In the genomic region with DNA sequence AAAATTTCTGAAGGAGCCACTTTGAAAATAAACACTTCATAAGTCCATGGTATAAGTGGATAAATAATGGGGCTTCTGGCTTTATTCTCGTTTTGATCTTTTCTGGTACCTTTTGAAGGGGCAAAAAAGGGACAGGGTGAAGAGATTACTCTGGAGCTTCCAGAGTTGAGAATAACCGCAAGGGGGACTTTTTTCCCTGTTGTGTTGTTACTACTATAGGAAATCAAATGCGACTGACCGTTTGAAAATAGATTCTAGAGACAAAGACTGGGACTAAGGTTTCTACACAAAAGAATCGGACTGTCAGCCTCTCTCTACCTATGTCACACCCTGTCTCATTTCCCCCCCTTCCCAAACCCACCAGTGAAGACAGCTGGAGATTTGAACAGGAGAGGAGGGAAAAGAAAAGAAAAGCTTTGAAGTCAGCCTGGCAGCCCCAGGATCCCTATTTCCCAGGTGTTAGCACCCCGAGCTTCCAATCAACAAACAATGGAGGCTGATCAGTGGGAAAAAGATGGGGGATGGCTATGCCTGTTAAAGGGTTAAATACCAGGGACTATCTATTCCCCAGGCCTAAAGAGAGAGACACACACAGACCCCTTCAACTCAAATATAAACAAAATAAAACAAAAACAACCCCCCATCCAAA, we compare ENCODE assay signal across 15 cellular contexts. TPM values are rescaled to one million over a fixed set of nuclear protein-coding genes. Genes with fewer than 3 reads are reported as not detected.
DNase-seq lines count a peak whose midpoint lies in the region; ATAC-seq and TF ChIP-seq lines count a peak whose summit lies in the region.
"Had no signal": no experiment of that assay in that cellular context is flagged by ENCODE, and none has a peak within 500 bp of the region (broad histone marks: within the 10 kb centered on the region; RNA-seq: fewer than 3 reads in every experiment).

No MANE protein-coding gene starts in this region.

- TF ChIP-seq POLR2A in gastroesophageal sphincter (IDR thresholded peaks at IDR 0.05) (no peak), gastrocnemius medialis (IDR thresholded peaks at IDR 0.05) (no peak)

- DNase-seq in Calu3 (no peak), gastrocnemius medialis (no peak), HuH-7 (ENCODE audit: low spot score) (no peak), GM19240 (ENCODE audit: insufficient read length, low spot score) (no peak), NCI-H510A (lab: John Stamatoyannopoulos, UW) (no peak), RWPE1 (ENCODE audit: low spot score) (no peak)
- DNase-seq: activated CD8-positive, alpha-beta T cell treated with anti-CD3 and anti-CD28 coated beads for 36 hours; anterior cingulate cortex; naive B cell; NCI-H345 had no signal

- POLR2A ChIA-PET in RWPE1 (lab: Yijun Ruan, JAX; ENCODE audit: low non-redundant PET), result no interaction called here

- TF ChIP-seq CTCF in Calu3 (IDR thresholded peaks at IDR 0.05; ENCODE audit: unreplicated experiment), result no peak
- peak in 3 of 4 experiments; percentile 32 to 41 (median 33) for TF ChIP-seq CTCF in gastroesophageal sphincter (IDR thresholded peaks at IDR 0.05)
- TF ChIP-seq CTCF in gastrocnemius medialis (IDR thresholded peaks at IDR 0.05 in 4 of 5, conservative IDR thresholded peaks at IDR 0.05 in 1 of 5), result no peak
- TF ChIP-seq CTCF in RWPE1 (conservative IDR thresholded peaks at IDR 0.05; ENCODE audit: low read depth), result no peak

- intact Hi-C loops in Calu3 (cut with micrococcal nuclease; ENCODE audit: unreplicated experiment), result no loop called here
- intact Hi-C loops in gastrocnemius medialis (cut with DNase I; ENCODE audit: low total_unique reads), result no loop called here

- peaks cover 32% of the 10 kb centered on the region for H3K4me1 Mint-ChIP-seq in Calu3 (ENCODE audit: low read depth, unreplicated experiment)

- CTCF ChIA-PET in Calu3 (lab: Charles Lee), result interaction anchor here (0.5 kb wide), 1 partner anchor 218 kb away, joined by 3 read pairs; no protein-coding TSS in a partner anchor
- CTCF ChIA-PET in RWPE1 (lab: Yijun Ruan, JAX), result no interaction called here

- no peaks in the 10 kb centered on the region for H3K27me3 ChIP-seq in gastroesophageal sphincter
- peaks cover 25 to 35% (median 31%) of the 10 kb centered on the region in 3 donors for H3K27me3 ChIP-seq in gastrocnemius medialis

- peak overlapping the region; percentile 66 for H3K27ac Mint-ChIP-seq in Calu3 (ENCODE audit: unreplicated experiment)
- H3K27ac Mint-ChIP-seq: activated CD8-positive, alpha-beta T cell treated with anti-CD3 and anti-CD28 coated beads for 36 hours; activated T-helper 2 cell treated with anti-CD3 and anti-CD28 coated beads, Interferon-gamma antibody, Interleukin-2, Interleukin-4, amounts not matched to agents 10 μg/mL and 5 μg/mL and 100 μg/mL, durations not matched to agents 14 hours and 24 hours and 36 hours; naive B cell had no signal

- H3K27me3 Mint-ChIP-seq in Calu3 (ENCODE audit: unreplicated experiment), result no peaks in the 10 kb centered on the region

- no peak for TF ChIP-seq EP300 in gastroesophageal sphincter (IDR thresholded peaks at IDR 0.05)

- ATAC-seq in gastroesophageal sphincter (no peak), gastrocnemius medialis (no peak)
- ATAC-seq: activated CD8-positive, alpha-beta T cell treated with anti-CD3 and anti-CD28 coated beads for 36 hours had no signal

- H3K9me3 ChIP-seq in gastroesophageal sphincter, result no peaks in the 10 kb centered on the region
- H3K9me3 ChIP-seq in gastrocnemius medialis, result no peaks in the 10 kb centered on the region

- BruUV-seq in Calu3 (replicated peaks; lab: Mats Ljungman, UMichigan), result no TSS peak

- no peaks in the 10 kb centered on the region for H3K9me3 Mint-ChIP-seq in Calu3 (ENCODE audit: low read depth, unreplicated experiment)
- H3K9me3 Mint-ChIP-seq: activated CD8-positive, alpha-beta T cell treated with anti-CD3 and anti-CD28 coated beads for 36 hours; activated T-helper 2 cell treated with anti-CD3 and anti-CD28 coated beads, Interferon-gamma antibody, Interleukin-2, Interleukin-4, amounts not matched to agents 10 μg/mL and 5 μg/mL and 100 μg/mL, durations not matched to agents 14 hours and 24 hours and 36 hours; naive B cell had no signal

- 21 to 56% (median 51%) methylated on average over 6 of the region's 6 CpGs for WGBS in adipose tissue, 3 donors
- 11 to 25% methylated on average over 4 to 6 of the region's 6 CpGs for WGBS in gastroesophageal sphincter (ENCODE audit: low coverage in 1 of 2), 2 donors

- in situ Hi-C loops in gastrocnemius medialis (cut with MboI; ENCODE audit: low sequenced_read_pairs in 4 of 4), result no loop called here

- H3K27ac ChIP-seq in adipose tissue (ENCODE audit: low read depth, low read length) (peak overlapping the region; percentile 47), gastroesophageal sphincter (peak overlapping the region; percentile 97 to 98 (median 97)), gastrocnemius medialis (peak overlapping the region in 3 of 4 donors; percentile 57 to 78 (median 70)), RWPE1 (no peak overlapping the region)

- no peak overlapping the region for H3K4me3 Mint-ChIP-seq in Calu3 (ENCODE audit: low read depth, unreplicated experiment)
- H3K4me3 Mint-ChIP-seq: activated CD8-positive, alpha-beta T cell treated with anti-CD3 and anti-CD28 coated beads for 36 hours; naive B cell had no signal

- peaks cover 20 to 100% (median 45%) of the 10 kb centered on the region in 3 donors for H3K4me1 ChIP-seq in gastroesophageal sphincter
- peaks cover 0 to 12% of the 10 kb centered on the region in 2 donors for H3K4me1 ChIP-seq in gastrocnemius medialis

- H3K36me3 ChIP-seq in gastroesophageal sphincter (no peaks in the 10 kb centered on the region), gastrocnemius medialis (no peaks in the 10 kb centered on the region)

- H3K4me3 ChIP-seq in gastroesophageal sphincter (peak overlapping the region; percentile 27 to 81), gastrocnemius medialis (peak overlapping the region in 2 of 4 donors; percentile 26 to 35)

- peaks cover 66% of the 10 kb centered on the region for H3K36me3 Mint-ChIP-seq in Calu3 (ENCODE audit: insufficient read depth, unreplicated experiment)
- H3K36me3 Mint-ChIP-seq: naive B cell had no signal

RNA-seq across cellular contexts. Expression of a gene that starts 8.3 kb away (rescaled TPM):
- 28.0 and 31.1 TPM in 2 replicates for total RNA-seq in Calu3 (2022)
- 1 to 10 TPM; 1.1 to 5.4 (median 3.6) TPM for polyA plus RNA-seq in adipose tissue
- 10 to 100 TPM in 1 of 4 donors, 1 to 10 TPM in 3; 3.0 to 12.9 (median 6.9) TPM for total RNA-seq in gastroesophageal sphincter
- 1 to 10 TPM in 1 of 4 donors, under 1 TPM in 3; 0.18 to 1.8 (median 0.51) TPM for total RNA-seq in gastrocnemius medialis
- total RNA-seq: frontal cortex, HepG2 had no signal
- polyA plus RNA-seq: HepG2 had no signal

RNA-seq across cellular contexts. Expression of a gene that starts 20.2 kb away (rescaled TPM):
- total RNA-seq in Calu3 (2022), result 151 and 154 TPM in 2 replicates
- 10 to 100 TPM in 1 of 3 donors, 1 to 10 TPM in 2; 2.6 to 10.2 (median 9.6) TPM for polyA plus RNA-seq in adipose tissue
- 10 to 100 TPM; 11.4 to 48.7 (median 24.2) TPM for total RNA-seq in gastroesophageal sphincter
- total RNA-seq in gastrocnemius medialis, result 1 to 10 TPM; 1.3 to 5.5 (median 2.2) TPM
- total RNA-seq: frontal cortex, HepG2 had no signal
- polyA plus RNA-seq: HepG2 had no signal

RNA-seq across cellular contexts. Expression of a gene that starts 23.8 kb away (rescaled TPM):
- total RNA-seq in Calu3 (2022), result 47.2 and 48.5 TPM in 2 replicates
- 1 to 10 TPM in 2 of 3 donors, under 1 TPM in 1; 0.59 to 3.9 (median 2.2) TPM for polyA plus RNA-seq in adipose tissue
- total RNA-seq in gastroesophageal sphincter, result 1 to 10 TPM in 3 of 4 donors, under 1 TPM in 1; 0.27 to 2.7 (median 1.4) TPM
- total RNA-seq in gastrocnemius medialis, result not detected
- total RNA-seq: activated CD8-positive, alpha-beta T cell treated with anti-CD3 and anti-CD28 coated beads for 36 hours; activated T-helper 2 cell treated with anti-CD3 and anti-CD28 coated beads, Interferon-gamma antibody, Interleukin-2, Interleukin-4, amounts not matched to agents 10 μg/mL and 5 μg/mL and 100 μg/mL, durations not matched to agents 14 hours and 24 hours and 36 hours; frontal cortex; HepG2 had no signal
- polyA plus RNA-seq: HepG2 had no signal

RNA-seq across cellular contexts. Expression of a gene that starts 24.9 kb away (rescaled TPM):
- total RNA-seq in Calu3 (2022) (24.5 and 32.6 TPM in 2 replicates), gastroesophageal sphincter (10 to 100 TPM; 28.7 to 65.2 (median 38.8) TPM), gastrocnemius medialis (10 to 100 TPM in 2 of 4 donors, 1 to 10 TPM in 2; 4.1 to 22.1 (median 10.4) TPM)
- polyA plus RNA-seq in adipose tissue, result 10 to 100 TPM in 2 of 3 donors, 1 to 10 TPM in 1; 5.0 to 33.9 (median 24.3) TPM
- total RNA-seq: frontal cortex, HepG2 had no signal
- polyA plus RNA-seq: HepG2 had no signal

RNA-seq across cellular contexts. Expression of a gene that starts 35.0 kb away (rescaled TPM):
- total RNA-seq in Calu3 (2022) (140 and 144 TPM in 2 replicates), gastroesophageal sphincter (10 to 100 TPM in 1 of 4 donors, 1 to 10 TPM in 3; 4.9 to 40.1 (median 5.1) TPM), gastrocnemius medialis (1 to 10 TPM in 2 of 4 donors, under 1 TPM in 2; 0.55 to 3.0 (median 1.3) TPM)
- 10 to 100 TPM in 2 of 3 donors, 1 to 10 TPM in 1; 1.8 to 14.7 (median 10.4) TPM for polyA plus RNA-seq in adipose tissue
- total RNA-seq: activated CD8-positive, alpha-beta T cell treated with anti-CD3 and anti-CD28 coated beads for 36 hours; frontal cortex; HepG2 had no signal
- polyA plus RNA-seq: HepG2 had no signal

Comparison
In these comparisons a context has a peak if more than half of its experiments do, and no peak if none do; other contexts are left out.
1. CTCF ChIP-seq: peak in gastroesophageal sphincter (3 of 4); none in Calu3 (single experiment), gastrocnemius medialis (0 of 5) and RWPE1 (single experiment).
2. RNA of a gene that starts 23.8 kb away (total RNA-seq): 47.2 to 48.5 TPM in Calu3; 0.27 to 2.7 TPM in gastroesophageal sphincter and not detected in gastrocnemius medialis; every median in the first group is over 10 times any median in the second.